Comparison of ENCODE assay signal across 7 cellular contexts in the genomic region with DNA sequence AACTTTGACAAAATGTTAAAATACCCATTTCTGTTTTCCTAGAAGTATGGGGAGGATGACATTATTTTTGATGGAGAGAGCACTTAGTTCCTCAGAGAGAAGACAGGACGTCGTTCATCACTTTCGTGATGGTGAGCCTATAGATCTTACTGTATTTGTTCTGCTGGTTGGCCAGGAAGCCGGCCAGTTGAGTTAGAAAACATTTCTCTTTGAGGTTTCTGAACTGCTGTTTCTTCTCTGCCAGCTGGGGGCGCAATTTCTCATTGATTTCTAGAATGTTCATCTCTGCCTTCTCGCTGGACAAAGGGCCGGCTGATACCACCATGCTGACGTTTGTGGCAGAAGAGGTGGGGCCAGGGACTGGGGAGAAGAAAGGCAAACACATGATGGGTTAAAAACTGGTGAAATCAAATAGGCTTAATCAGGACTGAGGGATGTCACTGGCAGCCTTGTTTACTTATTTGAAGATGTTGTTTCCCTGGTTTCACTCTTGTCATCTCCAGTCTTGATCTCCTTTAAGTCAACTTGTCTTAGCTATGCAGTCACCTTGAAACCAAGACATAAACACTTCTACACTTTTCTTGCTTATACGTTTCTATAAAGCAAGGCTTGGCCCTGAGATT. TPM values are rescaled to one million over a fixed set of nuclear protein-coding genes. Genes with fewer than 3 reads are reported as not detected.
DNase-seq lines count a peak whose midpoint lies in the region; ATAC-seq and TF ChIP-seq lines count a peak whose summit lies in the region.
"Not testable (repeated sequence)": the region's sequence is repeated elsewhere in the genome, so short reads cannot be mapped to it uniquely, and the experiment has no call there.

No MANE protein-coding gene starts in this region.

- peaks cover 0 to 10% of the 10 kb centered on the region in 2 experiments; a peak in 1 of 3 replicates for H3K36me3 ChIP-seq in HEK293 (ENCODE audit: control insufficient read depth in 2 of 2, insufficient read depth in 1 of 2, low read length in 2 of 2)
- H3K36me3 ChIP-seq in OCI-LY7 (ENCODE audit: insufficient read depth, low read length); SK-N-SH (replicated peaks in 1 of 2; ENCODE audit: control insufficient read depth in 1 of 2, insufficient read depth in 2 of 2, low read length in 1 of 2); neural progenitor cell: not testable (repeated sequence)

- POLR2A ChIA-PET in HEK293 (lab: Yijun Ruan, JAX); OCI-LY7 (lab: Charles Lee); SK-N-SH (lab: Yijun Ruan, JAX); MCF 10A (lab: Yijun Ruan, JAX): not testable (repeated sequence)

- H3K4me2 ChIP-seq in OCI-LY7 (ENCODE audit: low read length); SK-N-SH; neural progenitor cell: not testable (repeated sequence)

- CTCF ChIA-PET in HEK293 (lab: Yijun Ruan, JAX); OCI-LY7 (lab: Charles Lee; ENCODE audit: unreplicated experiment); SK-N-SH (lab: Yijun Ruan, JAX); MCF 10A (lab: Yijun Ruan, JAX): not testable (repeated sequence)

- H2AFZ ChIP-seq in OCI-LY7 (ENCODE audit: low read length); SK-N-SH (ENCODE audit: low read depth); neural progenitor cell (replicated peaks): not testable (repeated sequence)

- not testable (repeated sequence) for BruUV-seq in OCI-LY7 (replicated peaks; lab: Mats Ljungman, UMichigan); MCF 10A (replicated peaks; lab: Mats Ljungman, UMichigan)

- not testable (repeated sequence) for TF ChIP-seq EP300 in SK-N-SH (IDR thresholded peaks at IDR 0.05; ENCODE audit: borderline replicate concordance in 1 of 2, low read depth in 1 of 2, low read length in 1 of 2)

- ATAC-seq in foreskin keratinocyte = not testable (repeated sequence)

- WGBS in SK-N-SH (ENCODE audit: low lambda C conversion rate) = 73% methylated on average over 6 of the region's 9 CpGs

- not testable (repeated sequence) for H3K4me1 ChIP-seq in HEK293 (ENCODE audit: control insufficient read depth, insufficient read depth, low read length); OCI-LY7 (ENCODE audit: insufficient read depth, low read length, poor library complexity, severe bottlenecking); SK-N-SH (ENCODE audit: control insufficient read depth in 1 of 2, insufficient read depth in 2 of 2, low read depth in 1 of 2, low read length in 1 of 2); foreskin keratinocyte; neural progenitor cell

- TF ChIP-seq CTCF in C4-2B (conservative IDR thresholded peaks at IDR 0.05) = peak; percentile 41
- not testable (repeated sequence) for TF ChIP-seq CTCF in HEK293 (tag by site-specific recombination; IDR thresholded peaks at IDR 0.05)
- TF ChIP-seq CTCF in OCI-LY7 (conservative IDR thresholded peaks at IDR 0.05; ENCODE audit: low read length) = 0 out of 2 replicates have a peak, but pooled peaks have one; percentile 27
- peak; percentile 54 for TF ChIP-seq CTCF in SK-N-SH (IDR thresholded peaks at IDR 0.05)
- peak; percentile 13 for TF ChIP-seq CTCF in MCF 10A (IDR thresholded peaks at IDR 0.05; ENCODE audit: unreplicated experiment)
- TF ChIP-seq CTCF in foreskin keratinocyte (conservative IDR thresholded peaks at IDR 0.05) = peak; percentile 56
- TF ChIP-seq CTCF in neural progenitor cell (IDR thresholded peaks at IDR 0.05) = peak; percentile 23

- not testable (repeated sequence) for TF ChIP-seq RAD21 in SK-N-SH (IDR thresholded peaks at IDR 0.05; ENCODE audit: low read length)

- H3K79me2 ChIP-seq in OCI-LY7 (ENCODE audit: insufficient read depth, low read depth, low read length); SK-N-SH (ENCODE audit: insufficient read depth); neural progenitor cell (ENCODE audit: low read depth): not testable (repeated sequence)

- H3K9ac ChIP-seq in SK-N-SH, neural progenitor cell: not testable (repeated sequence)

- H3K9me3 ChIP-seq in HEK293 (ENCODE audit: control insufficient read depth, insufficient read depth, low read depth, low read length); OCI-LY7 (ENCODE audit: low read length); SK-N-SH; neural progenitor cell (ENCODE audit: low read depth): not testable (repeated sequence)

- H3K4me3 ChIP-seq in HEK293 (ENCODE audit: low read depth, low read length); OCI-LY7 (ENCODE audit: low read depth, low read length, poor library complexity, severe bottlenecking); SK-N-SH (ENCODE audit: low read depth in 2 of 2, low read length in 1 of 2); neural progenitor cell: not testable (repeated sequence)

- H3K36me3 Mint-ChIP-seq in MCF 10A (ENCODE audit: insufficient read depth, unreplicated experiment) = peaks cover 47% of the 10 kb centered on the region
- not testable (repeated sequence) for H3K36me3 Mint-ChIP-seq in neural progenitor cell

- not testable (repeated sequence) for H3K27me3 Mint-ChIP-seq in MCF 10A (ENCODE audit: insufficient read depth, unreplicated experiment); neural progenitor cell (ENCODE audit: insufficient read depth, low read depth)

- not testable (repeated sequence) for H3F3A ChIP-seq in SK-N-SH (replicated peaks; ENCODE audit: insufficient read depth); neural progenitor cell (ENCODE audit: low read depth)

- not testable (repeated sequence) for H3K27ac Mint-ChIP-seq in MCF 10A (ENCODE audit: low read depth, unreplicated experiment); neural progenitor cell

- H3K4me1 Mint-ChIP-seq in MCF 10A (ENCODE audit: insufficient read depth, unreplicated experiment); neural progenitor cell: not testable (repeated sequence)

- not testable (repeated sequence) for H3K9me2 ChIP-seq in OCI-LY7 (ENCODE audit: insufficient read depth, low read length); SK-N-SH

- not testable (repeated sequence) for H4K20me1 ChIP-seq in OCI-LY7 (ENCODE audit: insufficient read depth, low read length); SK-N-SH (ENCODE audit: insufficient read depth); neural progenitor cell (ENCODE audit: low read depth)

- not testable (repeated sequence) for DNase-seq in OCI-LY7 (ENCODE audit: low spot score); SK-N-SH; MCF 10A (ENCODE audit: unreplicated experiment); foreskin keratinocyte; neural progenitor cell (ENCODE audit: low spot score)

- H3K9me3 Mint-ChIP-seq in MCF 10A (ENCODE audit: unreplicated experiment); neural progenitor cell: not testable (repeated sequence)

- H3K4me3 Mint-ChIP-seq in MCF 10A (ENCODE audit: unreplicated experiment); neural progenitor cell: not testable (repeated sequence)

- not testable (repeated sequence) for H3K27ac ChIP-seq in C4-2B; HEK293 (ENCODE audit: extremely low read depth, low read depth, low read length); OCI-LY7 (ENCODE audit: low read depth, low read length, poor library complexity, severe bottlenecking); SK-N-SH (ENCODE audit: low read depth in 2 of 2, low read length in 1 of 2); foreskin keratinocyte; neural progenitor cell

- H3K27me3 ChIP-seq in SK-N-SH (ENCODE audit: insufficient read depth); foreskin keratinocyte; neural progenitor cell: not testable (repeated sequence)

- intact Hi-C loops in OCI-LY7 (cut with micrococcal nuclease; ENCODE audit: unreplicated experiment); MCF 10A (cut with micrococcal nuclease): not testable (repeated sequence)

TF ChIP-seq in HEK293, 187 proteins besides CTCF, POLR2A, EP300 and RAD21:
- peak; percentile 11; the same call in 1 of the 2 replicates for TF ChIP-seq ZNF654 (tag by site-specific recombination; IDR thresholded peaks at IDR 0.05; ENCODE audit: low read depth)

RNA-seq across cellular contexts. Expression of a gene that starts 27.7 kb away (rescaled TPM):
- total RNA-seq in OCI-LY7 (2014; rRNA removed; shearing (Covaris generic)) = 23.9 and 24.3 TPM in 2 replicates
- total RNA-seq in OCI-LY7 (2022) = 33.8 and 36.9 TPM in 2 replicates
- polyA plus RNA-seq in SK-N-SH (2012; rRNA removed) = 17.8 and 22.6 TPM in 2 replicates
- polyA plus RNA-seq in SK-N-SH (2012; cell fraction: cytosol; rRNA removed) = 9.5 and 10.9 TPM in 2 replicates
- 57.3 and 102 TPM in 2 replicates for polyA plus RNA-seq in SK-N-SH (2012; cell fraction: nucleus; rRNA removed)
- total RNA-seq in MCF 10A (2022) = 50.7 and 51.4 TPM in 2 replicates
- total RNA-seq in foreskin keratinocyte = 22.5 and 24.1 TPM in 2 replicates
- 10.8 and 11.0 TPM in 2 replicates for polyA plus RNA-seq in foreskin keratinocyte
- total RNA-seq in neural progenitor cell (ENCODE audit: low replicate concordance) = 14.8 and 15.0 TPM in 2 replicates
